In the genomic region with DNA sequence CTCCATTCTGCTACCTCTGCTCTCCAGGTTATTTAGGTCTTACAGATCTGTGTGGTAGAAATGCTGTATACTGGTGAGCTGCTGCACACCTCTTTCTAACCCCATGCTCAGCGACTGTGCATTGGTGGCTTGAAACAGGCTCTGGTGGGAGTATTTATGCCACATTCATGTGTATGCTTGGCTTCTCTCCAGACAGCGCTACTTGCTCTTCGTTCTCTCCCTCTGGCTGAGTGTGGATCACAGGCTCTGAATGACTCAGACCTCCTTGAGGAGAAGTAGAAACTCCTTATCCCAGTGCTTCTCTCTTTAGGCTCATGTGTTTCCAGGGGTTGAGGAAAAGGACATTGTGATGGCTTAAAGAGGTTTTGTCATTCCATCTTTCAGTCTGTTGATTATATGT, we compare ENCODE assay signal across 8 cellular contexts. TPM values are rescaled to one million over a fixed set of nuclear protein-coding genes. Genes with fewer than 3 reads are reported as not detected.
DNase-seq lines count a peak whose midpoint lies in the region; ATAC-seq, FAIRE-seq and TF ChIP-seq lines count a peak whose summit lies in the region.

No MANE protein-coding gene starts in this region.

- no peak for FAIRE-seq in GM12891 (lab: Jason Lieb, UNC)

- no peak overlapping the region for H3K4me3 ChIP-seq in body of pancreas

- peak; percentile 89 for DNase-seq in AG08395 (ENCODE audit: low spot score)
- peak; percentile 36 for DNase-seq in HK-2 (ENCODE audit: unreplicated experiment)
- DNase-seq in body of pancreas: peak; percentile 26 to 68 (median 50)
- peak; percentile 89 for DNase-seq in kidney glomerular epithelial cell (lab: John Stamatoyannopoulos, UW)
- DNase-seq in effector CD4-positive, alpha-beta T cell: no peak
- DNase-seq in GM13976 (ENCODE audit: low spot score): no peak
- DNase-seq in activated CD4-positive, CD25-positive, alpha-beta regulatory T cell (lab: John Stamatoyannopoulos, UW): no peak
- no peak for DNase-seq in GM12891 (ENCODE audit: insufficient read length, low spot score)

- TF ChIP-seq POLR2A in body of pancreas (IDR thresholded peaks at IDR 0.05): no peak
- no peak for TF ChIP-seq POLR2A in GM12891 (IDR thresholded peaks at IDR 0.05; ENCODE audit: low read depth, low read length)

- no peak overlapping the region for H3K27ac ChIP-seq in body of pancreas

- H3K4me1 ChIP-seq in body of pancreas: peaks cover 26% of the 10 kb centered on the region

- TF ChIP-seq CTCF in body of pancreas (IDR thresholded peaks at IDR 0.05) (no peak), GM13976 (IDR thresholded peaks at IDR 0.05; ENCODE audit: borderline replicate concordance, control extremely low read depth, extremely low read depth, insufficient read depth, missing control alignments) (no peak)

- H3K36me3 ChIP-seq in body of pancreas (replicated peaks in 1 of 2; ENCODE audit: insufficient read depth in 1 of 2, low read depth in 2 of 2): no peaks in the 10 kb centered on the region

- intact Hi-C loops in body of pancreas (cut with DNase I): no loop called here

- ATAC-seq in body of pancreas: peak; percentile 49

- no peaks in the 10 kb centered on the region for H3K27me3 ChIP-seq in body of pancreas

- in situ Hi-C loops in GM13976 (cut with MboI; ENCODE audit: low sequenced_read_pairs, unreplicated experiment): no loop called here

- WGBS in body of pancreas, 2 donors: 18 to 51% methylated on average over 3 of the region's 3 CpGs

- H3K9me3 ChIP-seq in body of pancreas: no peaks in the 10 kb centered on the region

TF ChIP-seq in GM12891, 5 proteins besides CTCF, POLR2A, EP300 and RAD21:
- no peak for TF ChIP-seq PAX5 (IDR thresholded peaks at IDR 0.05; ENCODE audit: insufficient read depth, low read length, severe bottlenecking)
- no peak for TF ChIP-seq TAF1 (IDR thresholded peaks at IDR 0.05; ENCODE audit: low read depth, low read length)
- TF ChIP-seq POLR2AphosphoS5 (IDR thresholded peaks at IDR 0.05; ENCODE audit: low read depth, low read length): no peak
- TF ChIP-seq SPI1 (IDR thresholded peaks at IDR 0.05; ENCODE audit: low read depth, low read length): no peak
- TF ChIP-seq POU2F2 (IDR thresholded peaks at IDR 0.05; ENCODE audit: low read depth, low read length): no peak

RNA-seq across cellular contexts. Expression of a gene that starts 54.9 kb away (rescaled TPM):
- total RNA-seq in body of pancreas: 1 to 10 TPM in 1 of 2 donors, under 1 TPM in 1; 0.52 to 2.0 TPM
- polyA plus RNA-seq in GM12891 (2012; ENCODE audit: low read depth, missing spikeins): 6.6 TPM

Comparison
In these comparisons a context has a peak if more than half of its experiments do, and no peak if none do; other contexts are left out.
1. DNase-seq: peak in AG08395 (single experiment), HK-2 (single experiment), body of pancreas (4 of 4) and kidney glomerular epithelial cell (single experiment); none in effector CD4-positive, alpha-beta T cell (single experiment), GM13976 (single experiment), activated CD4-positive, CD25-positive, alpha-beta regulatory T cell (0 of 4) and GM12891 (single experiment).